8 cellular contexts compared by ENCODE assay signal in genomic region chr14:64880382-64881121, GRCh38. TPM values are rescaled to one million over a fixed set of nuclear protein-coding genes. Genes with fewer than 3 reads are reported as not detected.
DNase-seq lines count a peak whose midpoint lies in the region; ATAC-seq, FAIRE-seq and TF ChIP-seq lines count a peak whose summit lies in the region.

No MANE protein-coding gene starts in this region.

- peak overlapping the region; percentile 97 for H3K4me2 ChIP-seq in A549

- TF ChIP-seq CTCF in A549 (IDR thresholded peaks at IDR 0.05) (no peak), chondrocyte (IDR thresholded peaks at IDR 0.05) (no peak)

- POLR2A ChIA-PET in A549 (lab: Yijun Ruan, JAX) = interaction anchor here (0.8 to 0.9 kb wide), 3 partner anchors 34 to 340 kb away, joined by 3 to 6 read pairs (median 3); partner anchors contain the start of gene HSPA2

- CTCF ChIA-PET in A549 (lab: Yijun Ruan, JAX) = interaction anchor here (0.6 to 7.9 kb wide), 13 partner anchors 11 to 497 kb away, joined by 3 to 86 read pairs (median 4); partner anchors contain the start of gene FNTB

- H3K27me3 Mint-ChIP-seq in chondrocyte (ENCODE audit: low read depth) (peaks cover 40% of the 10 kb centered on the region), memory B cell (peaks cover 8% of the 10 kb centered on the region)

- H3K4me3 ChIP-seq in A549 = peak overlapping the region; percentile 85

- H3K4me1 ChIP-seq in A549 = no peaks in the 10 kb centered on the region

- H3K36me3 Mint-ChIP-seq in chondrocyte (ENCODE audit: low read depth) (peaks cover 2% of the 10 kb centered on the region), memory B cell (no peaks in the 10 kb centered on the region)

- peaks cover 9% of the 10 kb centered on the region for H3K4me1 Mint-ChIP-seq in chondrocyte (ENCODE audit: low read depth)
- peaks cover 5% of the 10 kb centered on the region for H3K4me1 Mint-ChIP-seq in memory B cell

- H3K4me3 Mint-ChIP-seq in chondrocyte (ENCODE audit: unreplicated experiment) = peak overlapping the region; percentile 74
- peak overlapping the region; percentile 87 for H3K4me3 Mint-ChIP-seq in memory B cell

- H3K27ac ChIP-seq in A549 = peak overlapping the region; percentile 65 to 82

- no peak for FAIRE-seq in A549 (lab: Jason Lieb, UNC)

- TF ChIP-seq POLR2A in A549 (IDR thresholded peaks at IDR 0.05; ENCODE audit: low read length) = no peak

- DNase-seq in A549 (ENCODE audit: low read depth in 1 of 2, low spot score in 1 of 2) (peak; percentile 40 to 73), NCI-H1930 (lab: John Stamatoyannopoulos, UW) (peak; percentile 47 to 51), chondrocyte (ENCODE audit: low spot score) (no peak), memory B cell (ENCODE audit: low spot score in 2 of 2) (peak; percentile 13 to 43)
- DNase-seq in activated CD4-positive, alpha-beta T cell treated with anti-CD3 and anti-CD28 coated beads for 24 hours (ENCODE audit: low read depth in 2 of 2) = peak; percentile 36 to 39
- DNase-seq in stimulated activated CD8-positive, alpha-beta memory T cell treated with anti-CD3 and anti-CD28 coated beads, Interleukin-12 subunit alpha, Interleukin-12 subunit beta, amount 100 ng/mL, for 1 hour (ENCODE audit: low read depth) = peak; percentile 28

- 22% methylated on average over 30 of the region's 42 CpGs for WGBS in A549 (ENCODE audit: missing lambda C conversion rate)

- TF ChIP-seq RAD21 in A549 (conservative IDR thresholded peaks at IDR 0.05 in 1 of 2, IDR thresholded peaks at IDR 0.05 in 1 of 2) = no peak

- H3K9me3 Mint-ChIP-seq in chondrocyte (ENCODE audit: low read depth) (no peaks in the 10 kb centered on the region), memory B cell (no peaks in the 10 kb centered on the region)

- ATAC-seq in A549 (peak; percentile 79 to 91), GM18909 (IDR thresholded peaks at IDR 0.05; ENCODE audit: poor library complexity, unreplicated experiment) (peak; percentile 59), memory B cell (ENCODE audit: low read depth) (peak; percentile 72), GM21619 (IDR thresholded peaks at IDR 0.05; ENCODE audit: unreplicated experiment) (no peak)

- TF ChIP-seq EP300 in A549 (IDR thresholded peaks at IDR 0.05) = no peak

- H3K9me3 ChIP-seq in A549 = no peaks in the 10 kb centered on the region

- H3K27ac Mint-ChIP-seq in chondrocyte (ENCODE audit: unreplicated experiment) (no peak overlapping the region), memory B cell (no peak overlapping the region)

TF ChIP-seq in A549, 52 proteins besides CTCF, POLR2A, EP300 and RAD21:
- TF ChIP-seq CEBPB (IDR thresholded peaks at IDR 0.05) (no peak), JUNB (IDR thresholded peaks at IDR 0.05) (no peak), HOXB5 (CRISPR knock-in tag; IDR thresholded peaks at IDR 0.05) (no peak), JUN (IDR thresholded peaks at IDR 0.05) (no peak), EHF (CRISPR knock-in tag; IDR thresholded peaks at IDR 0.05) (no peak), ZFP36 (IDR thresholded peaks at IDR 0.05; ENCODE audit: borderline replicate concordance, partially characterized antibody) (no peak), CHD4 (IDR thresholded peaks at IDR 0.05; ENCODE audit: borderline replicate concordance) (no peak), NR3C1 (IDR thresholded peaks at IDR 0.05) (no peak), SREBF2 (IDR thresholded peaks at IDR 0.05) (no peak), SMC3 (IDR thresholded peaks at IDR 0.05) (no peak), ELK1 (IDR thresholded peaks at IDR 0.05; ENCODE audit: low read depth, low read length) (no peak), ZC3H11A (IDR thresholded peaks at IDR 0.05) (no peak)

RNA-seq across cellular contexts. Expression of gene SPTB, which starts 0.8 kb away (rescaled TPM):
- polyA plus RNA-seq in A549 (2011; rRNA removed) (0.24 and 0.27 TPM in 2 replicates), A549 (2017; fragmentation: RNase III; extraction: RNeasy Plus Mini Kit Qiagen cat#74134 plus additional on column Dnase treatment) (1.4 to 2.1 TPM (median 1.9 TPM) in 3 replicates)
- polyA plus RNA-seq in A549 (2012; cell fraction: cytosol; rRNA removed) = 0.26 and 0.33 TPM in 2 replicates
- polyA plus RNA-seq in A549 (2012; cell fraction: nucleus; rRNA removed) = 0.70 and 0.91 TPM in 2 replicates
- polyA minus RNA-seq in A549 (2011; rRNA and poly(A)+ RNA removed) = 0.17 and 1.2 TPM in 2 replicates
- 1.5 to 7.2 TPM (median 6.6 TPM) in 3 replicates for total RNA-seq in chondrocyte

RNA-seq across cellular contexts. Expression of gene CHURC1, which starts 33.7 kb away (rescaled TPM):
- 115 and 153 TPM in 2 replicates for polyA plus RNA-seq in A549 (2011; rRNA removed)
- polyA plus RNA-seq in A549 (2012; cell fraction: cytosol; rRNA removed) = 55.8 and 84.0 TPM in 2 replicates
- 20.0 and 40.9 TPM in 2 replicates for polyA plus RNA-seq in A549 (2012; cell fraction: nucleus; rRNA removed)
- 150 to 151 TPM (median 151 TPM) in 3 replicates for polyA plus RNA-seq in A549 (2017; fragmentation: RNase III; extraction: RNeasy Plus Mini Kit Qiagen cat#74134 plus additional on column Dnase treatment)
- 26.9 and 35.6 TPM in 2 replicates for polyA minus RNA-seq in A549 (2011; rRNA and poly(A)+ RNA removed)
- total RNA-seq in chondrocyte = 46.9 to 52.8 TPM (median 48.7 TPM) in 3 replicates
